Comparison of ENCODE assay signal across 16 cellular contexts in genomic region chr14:55340482-55340881, GRCh38.
DNase-seq lines count a peak whose midpoint lies in the region; ATAC-seq and TF ChIP-seq lines count a peak whose summit lies in the region.
"Had no signal": no experiment of that assay in that cellular context is flagged by ENCODE, and none has a peak within 500 bp of the region (broad histone marks: within the 10 kb centered on the region; RNA-seq: fewer than 3 reads in every experiment).

No MANE protein-coding gene starts in this region.

- H3K36me3 Mint-ChIP-seq in CD4-positive, CD25-positive, alpha-beta regulatory T cell, result no peaks in the 10 kb centered on the region
- H3K36me3 Mint-ChIP-seq in endodermal cell (ENCODE audit: low read depth), result peaks cover 11% of the 10 kb centered on the region

- H3K4me1 ChIP-seq in CD4-positive, CD25-positive, alpha-beta regulatory T cell (ENCODE audit: control insufficient read depth, insufficient read depth, low read length, poor library complexity, severe bottlenecking), result peaks cover 41% of the 10 kb centered on the region
- peaks cover 6% of the 10 kb centered on the region for H3K4me1 ChIP-seq in endodermal cell (ENCODE audit: control insufficient read depth, insufficient read depth, low read length)
- H3K4me1 ChIP-seq: BE2C had no signal

- H3K27me3 Mint-ChIP-seq in CD4-positive, CD25-positive, alpha-beta regulatory T cell, result no peaks in the 10 kb centered on the region
- no peaks in the 10 kb centered on the region for H3K27me3 Mint-ChIP-seq in endodermal cell (ENCODE audit: insufficient read depth)

- TF ChIP-seq CTCF in endodermal cell (conservative IDR thresholded peaks at IDR 0.05), result no peak

- 100% methylated on average over 2 of the region's 3 CpGs; no CpG with 5 or more reads in 1 of the 2 experiments for WGBS in endodermal cell (ENCODE audit: insufficient coverage in 1 of 2, insufficient read length in 1 of 2), 2 experiments

- H3K4me3 ChIP-seq in CD4-positive, CD25-positive, alpha-beta regulatory T cell (ENCODE audit: low read depth, low read length), result no peak overlapping the region
- H3K4me3 ChIP-seq in endodermal cell (ENCODE audit: low read length), result no peak overlapping the region
- H3K4me3 ChIP-seq: skin epidermis, tibial artery had no signal

- peak overlapping the region; percentile 46 to 71 (median 52) for H3K27ac Mint-ChIP-seq in CD4-positive, CD25-positive, alpha-beta regulatory T cell
- peak overlapping the region; percentile 61 for H3K27ac Mint-ChIP-seq in endodermal cell
- H3K27ac Mint-ChIP-seq: T-helper 2 cell treated with Interferon-gamma antibody and Interleukin-4, amounts not matched to agents 5 μg/mL and 100 μg/mL, for 36 hours had no signal

- no peaks in the 10 kb centered on the region for H3K27me3 ChIP-seq in CD4-positive, CD25-positive, alpha-beta regulatory T cell (ENCODE audit: control insufficient read depth, insufficient read depth, low read length)
- no peaks in the 10 kb centered on the region for H3K27me3 ChIP-seq in endodermal cell (ENCODE audit: control insufficient read depth, insufficient read depth, low read length, poor library complexity, severe bottlenecking)
- H3K27me3 ChIP-seq: BE2C, tibial artery had no signal

- H3K9ac ChIP-seq in endodermal cell (ENCODE audit: extremely low read depth, low read length, poor library complexity, severe bottlenecking), result no peak overlapping the region

- H3K36me3 ChIP-seq in CD4-positive, CD25-positive, alpha-beta regulatory T cell (ENCODE audit: control insufficient read depth, insufficient read depth, low read length), result no peaks in the 10 kb centered on the region
- peaks cover 35% of the 10 kb centered on the region for H3K36me3 ChIP-seq in endodermal cell (ENCODE audit: control insufficient read depth, insufficient read depth, low read length)
- H3K36me3 ChIP-seq: BE2C, tibial artery had no signal

- ATAC-seq in CD4-positive, CD25-positive, alpha-beta regulatory T cell (ENCODE audit: low read depth in 2 of 2), result no peak
- ATAC-seq: Panc1 had no signal

- no peak overlapping the region for H3K27ac ChIP-seq in CD4-positive, CD25-positive, alpha-beta regulatory T cell (ENCODE audit: insufficient read depth, low read length, poor library complexity, severe bottlenecking)
- H3K27ac ChIP-seq in endodermal cell (ENCODE audit: low read depth, low read length), result no peak overlapping the region
- H3K27ac ChIP-seq: 22Rv1, tibial artery had no signal

- peaks cover 0 to 2% (median 0%) of the 10 kb centered on the region in 7 donors for H3K9me3 Mint-ChIP-seq in CD4-positive, CD25-positive, alpha-beta regulatory T cell
- no peaks in the 10 kb centered on the region for H3K9me3 Mint-ChIP-seq in endodermal cell
- H3K9me3 Mint-ChIP-seq: T-helper 2 cell treated with Interferon-gamma antibody and Interleukin-4, amounts not matched to agents 5 μg/mL and 100 μg/mL, for 36 hours had no signal

- H3K4me1 Mint-ChIP-seq in CD4-positive, CD25-positive, alpha-beta regulatory T cell, result peaks cover 16 to 85% (median 51%) of the 10 kb centered on the region in 4 donors
- H3K4me1 Mint-ChIP-seq in endodermal cell, result peaks cover 37% of the 10 kb centered on the region

- no peak overlapping the region for H3K4me3 Mint-ChIP-seq in CD4-positive, CD25-positive, alpha-beta regulatory T cell
- H3K4me3 Mint-ChIP-seq in endodermal cell, result no peak overlapping the region
- H3K4me3 Mint-ChIP-seq: T-helper 2 cell treated with Interferon-gamma antibody and Interleukin-4, amounts not matched to agents 5 μg/mL and 100 μg/mL, for 36 hours had no signal

- DNase-seq in DMS53 (lab: John Stamatoyannopoulos, UW) (peak; percentile 18), DMS53 treated with DMSO at 0.1 percent for 48 hours (lab: John Stamatoyannopoulos, UW; ENCODE audit: unreplicated experiment) (no peak), NCI-H510A treated with DMSO at 0.1 percent for 48 hours (lab: John Stamatoyannopoulos, UW) (peak; percentile 47), endodermal cell (no peak), ecto neural progenitor cell (ENCODE audit: low spot score) (no peak), LoVo (ENCODE audit: low spot score) (no peak)
- no peak for DNase-seq in CD4-positive, CD25-positive, alpha-beta regulatory T cell
- no peak for DNase-seq in activated CD8-positive, alpha-beta memory T cell treated with anti-CD3 and anti-CD28 coated beads, Interleukin-2, amount 50 U/mL, for 4 hours
- DNase-seq: BE2C, DMS153, posterior cingulate gyrus, tibial artery had no signal

- H3K9me3 ChIP-seq in CD4-positive, CD25-positive, alpha-beta regulatory T cell (ENCODE audit: control insufficient read depth in 2 of 2, low read length in 2 of 2), result no peaks in the 10 kb centered on the region
- no peaks in the 10 kb centered on the region for H3K9me3 ChIP-seq in endodermal cell (ENCODE audit: control insufficient read depth, low read length)
- H3K9me3 ChIP-seq: BE2C, tibial artery had no signal

Comparison
In these comparisons a context has a peak if more than half of its experiments do, and no peak if none do; other contexts are left out.
1. DNase-seq: peak in DMS53 (single experiment) and NCI-H510A treated with DMSO at 0.1 percent for 48 hours (single experiment); none in DMS53 treated with DMSO at 0.1 percent for 48 hours (single experiment), CD4-positive, CD25-positive, alpha-beta regulatory T cell (0 of 3), endodermal cell (single experiment), ecto neural progenitor cell (single experiment), LoVo (single experiment) and activated CD8-positive, alpha-beta memory T cell treated with anti-CD3 and anti-CD28 coated beads, Interleukin-2, amount 50 U/mL, for 4 hours (single experiment).